In the genomic region with DNA sequence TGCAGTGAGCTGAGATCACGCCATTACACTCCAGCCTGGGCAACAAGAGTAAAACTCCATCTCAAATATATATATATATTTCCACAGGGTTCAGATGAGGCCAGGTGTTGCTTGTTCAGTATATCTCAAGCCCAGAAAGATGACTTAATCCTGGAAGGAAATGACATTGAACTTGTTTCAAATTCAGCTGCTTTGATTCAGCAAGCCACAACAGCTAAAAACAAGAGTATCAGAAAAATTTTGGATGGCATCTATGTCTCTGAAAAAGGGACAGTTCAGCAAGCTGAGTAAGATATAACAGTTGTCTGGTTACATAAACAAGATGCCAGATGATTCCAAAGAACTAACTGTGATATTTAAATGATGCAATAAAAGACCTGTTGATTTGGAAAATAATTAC, we compare ENCODE assay signal across 9 cellular contexts.
"Had no signal": no experiment of that assay in that cellular context is flagged by ENCODE, and none has a peak within 500 bp of the region (broad histone marks: within the 10 kb centered on the region; RNA-seq: fewer than 3 reads in every experiment).

No MANE protein-coding gene starts in this region.

- H3K4me3 Mint-ChIP-seq: GM23338, H9 had no signal

- H2AFZ ChIP-seq: GM23338 had no signal

- ATAC-seq: GM23338, K562 had no signal

- H3K27ac Mint-ChIP-seq: GM23338, H9 had no signal

- H3K27ac ChIP-seq: HL-60 had no signal

- FAIRE-seq: H1, H54, K562 had no signal

- H3K4me2 ChIP-seq: GM23338 had no signal

- DNase-seq: H9, HCEC 1CT, IMR-90, KG1 had no signal

- H3K4me3 ChIP-seq: GM23338, K562 had no signal

- H3K9me3 Mint-ChIP-seq: GM23338 had no signal
